ENCODE assay signal across 8 cellular contexts in the genomic region with DNA sequence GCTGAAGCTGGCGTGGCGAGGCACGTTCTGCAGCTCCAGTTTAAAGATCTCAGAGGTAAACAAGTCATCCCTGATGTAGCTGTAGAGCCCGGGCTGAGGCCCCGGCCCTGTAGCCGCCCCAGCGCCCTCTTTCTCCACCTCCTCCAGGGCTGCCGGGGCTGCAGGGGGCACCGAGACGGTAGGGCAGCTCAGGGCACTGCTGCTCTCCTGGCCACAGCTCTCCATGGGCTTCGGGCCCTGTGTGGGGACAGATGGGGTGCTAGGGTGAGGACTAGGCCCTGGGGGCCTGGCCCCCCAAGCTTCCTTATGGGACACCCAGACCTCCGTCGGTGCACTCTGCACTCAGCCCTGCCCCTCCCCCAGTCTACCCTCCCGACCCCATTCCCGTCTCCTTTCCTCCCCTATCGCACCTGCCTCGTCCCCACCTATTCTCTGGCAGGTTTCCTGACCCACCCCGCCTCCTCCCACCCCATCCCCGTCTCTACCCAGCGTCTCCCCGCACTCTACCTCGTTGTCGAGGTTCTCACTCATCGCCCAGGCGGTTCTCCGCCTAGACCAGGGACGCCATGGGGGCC. TPM values are rescaled to one million over a fixed set of nuclear protein-coding genes. Genes with fewer than 3 reads are reported as not detected.
DNase-seq lines count a peak whose midpoint lies in the region; ATAC-seq and TF ChIP-seq lines count a peak whose summit lies in the region.

No MANE protein-coding gene starts in this region.

- no peaks in the 10 kb centered on the region for H3K27me3 Mint-ChIP-seq in CD8-positive, alpha-beta memory T cell
- peaks cover 4% of the 10 kb centered on the region for H3K27me3 Mint-ChIP-seq in neural progenitor cell (ENCODE audit: insufficient read depth, low read depth)

- DNase-seq in CD8-positive, alpha-beta memory T cell, result no peak
- DNase-seq in PC-3 (no peak), epithelial cell of proximal tubule (ENCODE audit: low read depth) (no peak), neural progenitor cell (ENCODE audit: low spot score) (peak; percentile 13), ACHN (no peak), mesenteric fat pad (ENCODE audit: low spot score) (no peak), C1 segment of cervical spinal cord (lab: John Stamatoyannopoulos, UW) (no peak)

- ATAC-seq in PC-3, result no peak; the same call in 1 of the 2 replicates
- ATAC-seq in HG03571 (IDR thresholded peaks at IDR 0.05; ENCODE audit: unreplicated experiment), result no peak

- no peaks in the 10 kb centered on the region for H4K20me1 ChIP-seq in PC-3 (ENCODE audit: low read length)
- peaks cover 39% of the 10 kb centered on the region for H4K20me1 ChIP-seq in neural progenitor cell (ENCODE audit: low read depth)

- H3K4me2 ChIP-seq in PC-3 (ENCODE audit: low read length) (peak overlapping the region; percentile 91), neural progenitor cell (peak overlapping the region; percentile 93)

- no peaks in the 10 kb centered on the region for H3K9me3 Mint-ChIP-seq in CD8-positive, alpha-beta memory T cell
- peaks cover 2% of the 10 kb centered on the region for H3K9me3 Mint-ChIP-seq in neural progenitor cell

- peak overlapping the region; percentile 77 for H2AFZ ChIP-seq in PC-3 (ENCODE audit: low read length)
- H2AFZ ChIP-seq in neural progenitor cell (replicated peaks), result peak overlapping the region; percentile 92

- peaks cover 0 to 63% (median 2%) of the 10 kb centered on the region in 3 donors for H3K36me3 Mint-ChIP-seq in CD8-positive, alpha-beta memory T cell
- H3K36me3 Mint-ChIP-seq in neural progenitor cell, result peaks cover 13% of the 10 kb centered on the region

- H3F3A ChIP-seq in PC-3 (ENCODE audit: low read length, unreplicated experiment) (no peaks in the 10 kb centered on the region), neural progenitor cell (ENCODE audit: low read depth) (peaks cover 24% of the 10 kb centered on the region)

- in situ Hi-C loops in ACHN (cut with HindIII; ENCODE audit: low pct_ligation_motif_present, low pct_unique_long_range_greater_than_20kb, low sequenced_read_pairs), result no loop called here

- no peak for TF ChIP-seq CTCF in PC-3 (conservative IDR thresholded peaks at IDR 0.05; ENCODE audit: low read depth, low read length)
- no peak for TF ChIP-seq CTCF in epithelial cell of proximal tubule (conservative IDR thresholded peaks at IDR 0.05; ENCODE audit: low read depth, low read length)
- no peak for TF ChIP-seq CTCF in neural progenitor cell (IDR thresholded peaks at IDR 0.05)

- H3K79me2 ChIP-seq in PC-3 (ENCODE audit: low read length), result peaks cover 67% of the 10 kb centered on the region
- H3K79me2 ChIP-seq in neural progenitor cell (ENCODE audit: low read depth), result peaks cover 60% of the 10 kb centered on the region

- H3K27me3 ChIP-seq in CD8-positive, alpha-beta memory T cell (ENCODE audit: insufficient read depth, low read length, poor library complexity, severe bottlenecking), result no peaks in the 10 kb centered on the region
- no peaks in the 10 kb centered on the region for H3K27me3 ChIP-seq in PC-3 (ENCODE audit: low read length)
- H3K27me3 ChIP-seq in neural progenitor cell, result no peaks in the 10 kb centered on the region

- peak overlapping the region in 7 of 8 donors; percentile 86 to 98 (median 92) for H3K27ac Mint-ChIP-seq in CD8-positive, alpha-beta memory T cell
- peak overlapping the region; percentile 57 for H3K27ac Mint-ChIP-seq in neural progenitor cell

- intact Hi-C loops in PC-3 (cut with micrococcal nuclease), result loop anchor here (2.0 kb wide), 1 partner anchor 36 kb away; a partner anchor contains a TSS

- peaks cover 54% of the 10 kb centered on the region for H3K36me3 ChIP-seq in CD8-positive, alpha-beta memory T cell (ENCODE audit: insufficient read depth, low read length)
- H3K36me3 ChIP-seq in PC-3 (ENCODE audit: low read depth, low read length) (peaks cover 26% of the 10 kb centered on the region), neural progenitor cell (peaks cover 3% of the 10 kb centered on the region)

- no peaks in the 10 kb centered on the region for H3K9me2 ChIP-seq in PC-3 (replicated peaks; ENCODE audit: low read length)

- H3K4me1 ChIP-seq in CD8-positive, alpha-beta memory T cell (ENCODE audit: insufficient read depth, low read length), result peaks cover 36% of the 10 kb centered on the region
- H3K4me1 ChIP-seq in PC-3 (ENCODE audit: insufficient read depth, low read length), result peaks cover 24% of the 10 kb centered on the region
- H3K4me1 ChIP-seq in neural progenitor cell, result peaks cover 14% of the 10 kb centered on the region

- BruUV-seq in PC-3 (replicated peaks; lab: Mats Ljungman, UMichigan), result no TSS peak

- peak overlapping the region; percentile 85 to 96 (median 89) for H3K4me3 Mint-ChIP-seq in CD8-positive, alpha-beta memory T cell
- peak overlapping the region; percentile 93 for H3K4me3 Mint-ChIP-seq in neural progenitor cell

- H3K9me3 ChIP-seq in CD8-positive, alpha-beta memory T cell (ENCODE audit: low read length), result no peaks in the 10 kb centered on the region
- H3K9me3 ChIP-seq in PC-3 (ENCODE audit: low read length), result no peaks in the 10 kb centered on the region
- H3K9me3 ChIP-seq in neural progenitor cell (ENCODE audit: low read depth), result no peaks in the 10 kb centered on the region

- H3K4me3 ChIP-seq in CD8-positive, alpha-beta memory T cell (ENCODE audit: low read length), result peak overlapping the region; percentile 86
- peak overlapping the region; percentile 95 for H3K4me3 ChIP-seq in PC-3 (ENCODE audit: low read length)
- peak overlapping the region; percentile 95 for H3K4me3 ChIP-seq in epithelial cell of proximal tubule (ENCODE audit: low read depth, low read length)
- peak overlapping the region; percentile 99 for H3K4me3 ChIP-seq in neural progenitor cell

- CTCF ChIA-PET in CD8-positive, alpha-beta memory T cell (lab: Charles Lee), result interaction anchor here (1.1 to 1.3 kb wide), 2 partner anchors 13 to 38 kb away, joined by 3 read pairs; no protein-coding TSS in a partner anchor
- CTCF ChIA-PET in PC-3 (lab: Charles Lee), result interaction anchor here (0.5 kb wide), 1 partner anchor 302 kb away, joined by 6 read pairs; no protein-coding TSS in a partner anchor

- H3K9ac ChIP-seq in PC-3 (ENCODE audit: low read length) (peak overlapping the region; percentile 100), neural progenitor cell (peak overlapping the region; percentile 93)

- POLR2A ChIA-PET in CD8-positive, alpha-beta memory T cell (lab: Charles Lee), result interaction anchor here (0.6 to 1.3 kb wide), 5 partner anchors 8 to 886 kb away, joined by 3 to 6 read pairs (median 5); a partner anchor contains a TSS
- POLR2A ChIA-PET in PC-3 (lab: Charles Lee; ENCODE audit: unreplicated experiment), result no interaction called here

- H3K27ac ChIP-seq in CD8-positive, alpha-beta memory T cell (ENCODE audit: low read depth, low read length), result peak overlapping the region; percentile 95
- H3K27ac ChIP-seq in PC-3 (ENCODE audit: low read length), result no peak overlapping the region
- H3K27ac ChIP-seq in neural progenitor cell, result no peak overlapping the region

- H3K4me1 Mint-ChIP-seq in CD8-positive, alpha-beta memory T cell, result peaks cover 24 to 59% (median 32%) of the 10 kb centered on the region in 3 donors
- H3K4me1 Mint-ChIP-seq in neural progenitor cell, result peaks cover 24% of the 10 kb centered on the region

RNA-seq across cellular contexts. Expression of a gene that starts 0.6 kb away (rescaled TPM):
- 100 to 1,000 TPM; 436 to 459 TPM for total RNA-seq in CD8-positive, alpha-beta memory T cell
- polyA plus RNA-seq in CD8-positive, alpha-beta memory T cell, result 102 TPM
- total RNA-seq in PC-3 (2014; rRNA removed), result 356 and 411 TPM in 2 replicates
- 1,034 and 1,401 TPM in 2 replicates for total RNA-seq in epithelial cell of proximal tubule
- total RNA-seq in neural progenitor cell (ENCODE audit: low replicate concordance), result 874 and 918 TPM in 2 replicates
- total RNA-seq in mesenteric fat pad, result 75.9 TPM

RNA-seq across cellular contexts. Expression of a gene that starts 0.6 kb away (rescaled TPM):
- total RNA-seq in CD8-positive, alpha-beta memory T cell, result 100 to 1,000 TPM; 108 to 121 TPM
- polyA plus RNA-seq in CD8-positive, alpha-beta memory T cell, result 35.6 TPM
- total RNA-seq in PC-3 (2014; rRNA removed), result 58.9 and 62.1 TPM in 2 replicates
- 21.3 and 52.7 TPM in 2 replicates for total RNA-seq in epithelial cell of proximal tubule
- total RNA-seq in neural progenitor cell (ENCODE audit: low replicate concordance), result 24.3 and 39.7 TPM in 2 replicates
- 49.2 TPM for total RNA-seq in mesenteric fat pad

RNA-seq across cellular contexts. Expression of a gene that starts 15.1 kb away (rescaled TPM):
- total RNA-seq in CD8-positive, alpha-beta memory T cell, result 10 to 100 TPM; 74.7 to 80.7 TPM
- polyA plus RNA-seq in CD8-positive, alpha-beta memory T cell, result 4.4 TPM
- 24.6 and 26.8 TPM in 2 replicates for total RNA-seq in PC-3 (2014; rRNA removed)
- total RNA-seq in epithelial cell of proximal tubule, result 14.8 and 37.8 TPM in 2 replicates
- 7.1 and 11.4 TPM in 2 replicates for total RNA-seq in neural progenitor cell (ENCODE audit: low replicate concordance)
- 77.8 TPM for total RNA-seq in mesenteric fat pad

RNA-seq across cellular contexts. Expression of a gene that starts 34.4 kb away (rescaled TPM):
- total RNA-seq in CD8-positive, alpha-beta memory T cell, result not detected
- polyA plus RNA-seq in CD8-positive, alpha-beta memory T cell, result not detected
- total RNA-seq in PC-3 (2014; rRNA removed), result not detected in 2 replicates
- total RNA-seq in epithelial cell of proximal tubule, result 0.36 TPM in 1 of 2 replicates, not detected in the other
- total RNA-seq in neural progenitor cell (ENCODE audit: low replicate concordance), result not detected in 2 replicates
- total RNA-seq in mesenteric fat pad, result 1.00 TPM

RNA-seq across cellular contexts. Expression of a gene that starts 36.4 kb away (rescaled TPM):
- 10 to 100 TPM; 68.6 to 73.8 TPM for total RNA-seq in CD8-positive, alpha-beta memory T cell
- 10.6 TPM for polyA plus RNA-seq in CD8-positive, alpha-beta memory T cell
- total RNA-seq in PC-3 (2014; rRNA removed) (41.7 and 43.6 TPM in 2 replicates), epithelial cell of proximal tubule (26.3 and 26.5 TPM in 2 replicates), neural progenitor cell (ENCODE audit: low replicate concordance) (29.1 and 39.7 TPM in 2 replicates), mesenteric fat pad (29.7 TPM)
